ENCODE assay signal across 1 cellular context in genomic region chr2:46067501-46068292, GRCh38.
TF ChIP-seq lines count a peak whose summit lies in the region.

No MANE protein-coding gene starts in this region.

TF ChIP-seq in A549, 52 proteins besides CTCF, POLR2A, EP300 and RAD21 (continued from another document):
- TF ChIP-seq USF2 (IDR thresholded peaks at IDR 0.05) (no peak), HOXB13 (CRISPR knock-in tag; IDR thresholded peaks at IDR 0.05; ENCODE audit: low read depth) (no peak), BCL3 (IDR thresholded peaks at IDR 0.05) (peak; percentile 98), CHD2 (IDR thresholded peaks at IDR 0.05; ENCODE audit: low read length, partially characterized antibody) (no peak), GATA3 (IDR thresholded peaks at IDR 0.05; ENCODE audit: borderline replicate concordance) (peak; percentile 98), SMC3 (IDR thresholded peaks at IDR 0.05) (peak; percentile 78), JUNB (IDR thresholded peaks at IDR 0.05) (peak; percentile 99), PHF8 (IDR thresholded peaks at IDR 0.05; ENCODE audit: borderline replicate concordance, low read depth) (no peak), TP53 (CRISPR knock-in tag; IDR thresholded peaks at IDR 0.05) (no peak), ZSCAN20 (CRISPR knock-in tag; IDR thresholded peaks at IDR 0.05) (no peak), MAFK (IDR thresholded peaks at IDR 0.05; ENCODE audit: partially characterized antibody) (no peak), MAZ (IDR thresholded peaks at IDR 0.05; ENCODE audit: borderline replicate concordance, low read depth, low read length) (no peak), MYC (IDR thresholded peaks at IDR 0.05; ENCODE audit: borderline replicate concordance, low read length) (no peak), HDAC2 (IDR thresholded peaks at IDR 0.05) (no peak), CHD4 (IDR thresholded peaks at IDR 0.05; ENCODE audit: borderline replicate concordance) (no peak), PBX3 (IDR thresholded peaks at IDR 0.05) (peak; percentile 32; the same call in 1 of the 2 replicates), FOSL2 (IDR thresholded peaks at IDR 0.05) (peak; percentile 94), FOSL2 (CRISPR knock-in tag; IDR thresholded peaks at IDR 0.05) (peak; percentile 90), HOXA7 (CRISPR knock-in tag; IDR thresholded peaks at IDR 0.05) (no peak), ELK1 (IDR thresholded peaks at IDR 0.05; ENCODE audit: low read depth, low read length) (no peak), JUN (IDR thresholded peaks at IDR 0.05) (peak; percentile 98 to 99; a peak in 4 of 5 replicates), BHLHE40 (IDR thresholded peaks at IDR 0.05; ENCODE audit: low read depth, low read length) (peak; percentile 59), RFX5 (IDR thresholded peaks at IDR 0.05) (no peak), RARB (CRISPR knock-in tag; IDR thresholded peaks at IDR 0.05) (no peak), POLR2AphosphoS2 (conservative IDR thresholded peaks at IDR 0.05; ENCODE audit: low read length) (no peak)
- TF ChIP-seq, protein P1, sequence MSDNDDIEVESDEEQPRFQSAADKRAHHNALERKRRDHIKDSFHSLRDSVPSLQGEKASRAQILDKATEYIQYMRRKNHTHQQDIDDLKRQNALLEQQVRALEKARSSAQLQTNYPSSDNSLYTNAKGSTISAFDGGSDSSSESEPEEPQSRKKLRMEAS (IDR thresholded peaks at IDR 0.05), result peak; percentile 86
- TF ChIP-seq, protein P2, sequence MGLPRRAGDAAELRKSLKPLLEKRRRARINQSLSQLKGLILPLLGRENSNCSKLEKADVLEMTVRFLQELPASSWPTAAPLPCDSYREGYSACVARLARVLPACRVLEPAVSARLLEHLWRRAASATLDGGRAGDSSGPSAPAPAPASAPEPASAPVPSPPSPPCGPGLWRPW (IDR thresholded peaks at IDR 0.05), result peak; percentile 98
